18 cellular contexts compared by ENCODE assay signal in genomic region chr7:107951172-107951787, GRCh38. TPM values are rescaled to one million over a fixed set of nuclear protein-coding genes. Genes with fewer than 3 reads are reported as not detected.
DNase-seq lines count a peak whose midpoint lies in the region; ATAC-seq and TF ChIP-seq lines count a peak whose summit lies in the region.
"Had no signal": no experiment of that assay in that cellular context is flagged by ENCODE, and none has a peak within 500 bp of the region (broad histone marks: within the 10 kb centered on the region; RNA-seq: fewer than 3 reads in every experiment).

No MANE protein-coding gene starts in this region.

- POLR2A ChIA-PET in SK-N-SH (lab: Yijun Ruan, JAX), result no interaction called here

- TF ChIP-seq CTCF in SK-N-SH (IDR thresholded peaks at IDR 0.05), result no peak
- no peak for TF ChIP-seq CTCF in endothelial cell (IDR thresholded peaks at IDR 0.05; ENCODE audit: unreplicated experiment)
- TF ChIP-seq CTCF in upper lobe of left lung (IDR thresholded peaks at IDR 0.05), result no peak

- peak overlapping the region; percentile 51 for H3K4me3 Mint-ChIP-seq in endothelial cell (ENCODE audit: unreplicated experiment)
- H3K4me3 Mint-ChIP-seq: activated CD4-positive, alpha-beta T cell treated with anti-CD3 and anti-CD28 coated beads, Interleukin-2, amount 10 ng/mL, durations not matched to agents 7 days and 5 days; activated naive CD4-positive, alpha-beta T cell treated with anti-CD3 and anti-CD28 coated beads, Interleukin-2, amount 10 ng/mL, durations not matched to agents 7 days and 5 days had no signal

- no peak for TF ChIP-seq RAD21 in SK-N-SH (IDR thresholded peaks at IDR 0.05; ENCODE audit: low read length)

- peaks cover 4% of the 10 kb centered on the region; the same call in 1 of the 2 replicates for H4K20me1 ChIP-seq in SK-N-SH (ENCODE audit: insufficient read depth)

- CTCF ChIA-PET in SK-N-SH (lab: Yijun Ruan, JAX), result interaction anchor here (1.2 to 1.5 kb wide), 3 partner anchors 18 to 194 kb away, joined by 3 to 6 read pairs (median 4); no protein-coding TSS in a partner anchor

- TF ChIP-seq POLR2A in upper lobe of left lung (IDR thresholded peaks at IDR 0.05), result no peak

- H3K9me3 ChIP-seq in SK-N-SH, result no peaks in the 10 kb centered on the region
- no peaks in the 10 kb centered on the region for H3K9me3 ChIP-seq in muscle layer of colon (ENCODE audit: low read length)
- H3K9me3 ChIP-seq in upper lobe of left lung, result no peaks in the 10 kb centered on the region
- H3K9me3 ChIP-seq in MG63, result no peaks in the 10 kb centered on the region
- H3K9me3 ChIP-seq: ovary had no signal

- peaks cover 79% of the 10 kb centered on the region for H3K36me3 Mint-ChIP-seq in endothelial cell (ENCODE audit: low read depth, unreplicated experiment)
- H3K36me3 Mint-ChIP-seq: activated naive CD4-positive, alpha-beta T cell treated with anti-CD3 and anti-CD28 coated beads, Interleukin-2, amount 10 ng/mL, durations not matched to agents 7 days and 5 days had no signal

- H3K9ac ChIP-seq in SK-N-SH (no peak overlapping the region), muscle layer of colon (ENCODE audit: low read length) (no peak overlapping the region)

- H3K4me1 ChIP-seq in SK-N-SH (ENCODE audit: control insufficient read depth in 1 of 2, insufficient read depth in 2 of 2, low read depth in 1 of 2, low read length in 1 of 2), result peaks cover 41 to 68% of the 10 kb centered on the region in 2 experiments
- peaks cover 39% of the 10 kb centered on the region for H3K4me1 ChIP-seq in muscle layer of colon (ENCODE audit: insufficient read depth, low read length)
- H3K4me1 ChIP-seq in upper lobe of left lung, result peaks cover 4 to 21% (median 15%) of the 10 kb centered on the region in 4 donors

- no peak for ATAC-seq in SK-N-SH treated with all-trans-retinoic acid at 6 μM for 48 hours
- peak; percentile 7 to 69 for ATAC-seq in upper lobe of left lung (ENCODE audit: low FRiP score in 2 of 2)
- no peak for ATAC-seq in GM21423 (IDR thresholded peaks at IDR 0.05; ENCODE audit: unreplicated experiment)

- H3K4me2 ChIP-seq in SK-N-SH, result peak overlapping the region; percentile 51

- DNase-seq in SK-N-SH, result no peak
- DNase-seq in endothelial cell (ENCODE audit: low spot score), result no peak
- DNase-seq in upper lobe of left lung, result peak; percentile 37 to 52
- DNase-seq in retina, result no peak
- DNase-seq in MG63, result no peak
- DNase-seq: 8988T; activated CD4-positive, alpha-beta T cell treated with anti-CD3 and anti-CD28 coated beads, Interleukin-2, amount 10 ng/mL, durations not matched to agents 7 days and 5 days; activated naive CD4-positive, alpha-beta T cell treated with anti-CD3 and anti-CD28 coated beads, Interleukin-2, amount 10 ng/mL, durations not matched to agents 7 days and 5 days; C1 segment of cervical spinal cord; DMS 273 treated with DMSO at 0.1 percent for 48 hours; foreskin fibroblast; kidney glomerular epithelial cell; NCI-H1436; ovary; stimulated activated CD4-positive, alpha-beta T cell treated with anti-CD3 and anti-CD28 coated beads, Interleukin-4, amount 100 ng/mL, for 1 hour had no signal

- peaks cover 93% of the 10 kb centered on the region for H3F3A ChIP-seq in SK-N-SH (replicated peaks; ENCODE audit: insufficient read depth)

- H3K27me3 ChIP-seq in SK-N-SH (ENCODE audit: insufficient read depth) (no peaks in the 10 kb centered on the region), muscle layer of colon (ENCODE audit: control insufficient read depth in 1 of 2, insufficient read depth in 2 of 2, low read length in 2 of 2) (no peaks in the 10 kb centered on the region), upper lobe of left lung (no peaks in the 10 kb centered on the region), MG63 (no peaks in the 10 kb centered on the region)
- H3K27me3 ChIP-seq: ovary had no signal

- H3K4me1 Mint-ChIP-seq in endothelial cell (ENCODE audit: unreplicated experiment), result peaks cover 20% of the 10 kb centered on the region
- H3K4me1 Mint-ChIP-seq: activated CD4-positive, alpha-beta T cell treated with anti-CD3 and anti-CD28 coated beads, Interleukin-2, amount 10 ng/mL, durations not matched to agents 7 days and 5 days; activated naive CD4-positive, alpha-beta T cell treated with anti-CD3 and anti-CD28 coated beads, Interleukin-2, amount 10 ng/mL, durations not matched to agents 7 days and 5 days had no signal

- H3K4me3 ChIP-seq in SK-N-SH (ENCODE audit: low read depth in 2 of 2, low read length in 1 of 2), result no peak overlapping the region
- H3K4me3 ChIP-seq in muscle layer of colon (ENCODE audit: low read depth in 1 of 2, low read length in 2 of 2), result no peak overlapping the region
- H3K4me3 ChIP-seq in upper lobe of left lung, result no peak overlapping the region
- H3K4me3 ChIP-seq in MG63, result no peak overlapping the region
- H3K4me3 ChIP-seq: ovary had no signal

- peaks cover 3% of the 10 kb centered on the region for H3K27me3 Mint-ChIP-seq in endothelial cell (ENCODE audit: unreplicated experiment)

- no peak for TF ChIP-seq EP300 in SK-N-SH (IDR thresholded peaks at IDR 0.05; ENCODE audit: borderline replicate concordance in 1 of 2, low read depth in 1 of 2, low read length in 1 of 2)
- no peak for TF ChIP-seq EP300 in upper lobe of left lung (IDR thresholded peaks at IDR 0.05)

- no peaks in the 10 kb centered on the region for H3K9me3 Mint-ChIP-seq in endothelial cell (ENCODE audit: unreplicated experiment)
- H3K9me3 Mint-ChIP-seq: activated CD4-positive, alpha-beta T cell treated with anti-CD3 and anti-CD28 coated beads, Interleukin-2, amount 10 ng/mL, durations not matched to agents 7 days and 5 days; activated naive CD4-positive, alpha-beta T cell treated with anti-CD3 and anti-CD28 coated beads, Interleukin-2, amount 10 ng/mL, durations not matched to agents 7 days and 5 days had no signal

- H3K9me2 ChIP-seq in SK-N-SH, result no peaks in the 10 kb centered on the region

- H3K27ac ChIP-seq in SK-N-SH (ENCODE audit: low read depth in 2 of 2, low read length in 1 of 2), result peak overlapping the region; percentile 90 to 93
- H3K27ac ChIP-seq in muscle layer of colon (ENCODE audit: low read depth, low read length), result peak overlapping the region; percentile 49
- peak overlapping the region; percentile 2 to 14 (median 8) for H3K27ac ChIP-seq in upper lobe of left lung
- H3K27ac ChIP-seq: ovary had no signal

- H3K36me3 ChIP-seq in SK-N-SH (replicated peaks in 1 of 2; ENCODE audit: control insufficient read depth in 1 of 2, insufficient read depth in 2 of 2, low read length in 1 of 2) (peaks cover 78% of the 10 kb centered on the region in 2 experiments), muscle layer of colon (ENCODE audit: insufficient read depth, low read length) (peaks cover 57% of the 10 kb centered on the region), upper lobe of left lung (peaks cover 0 to 46% (median 2%) of the 10 kb centered on the region in 4 donors), MG63 (peaks cover 14% of the 10 kb centered on the region)
- H3K36me3 ChIP-seq: ovary had no signal

- no peak overlapping the region for H3K27ac Mint-ChIP-seq in endothelial cell (ENCODE audit: unreplicated experiment)
- H3K27ac Mint-ChIP-seq: activated CD4-positive, alpha-beta T cell treated with anti-CD3 and anti-CD28 coated beads, Interleukin-2, amount 10 ng/mL, durations not matched to agents 7 days and 5 days; activated naive CD4-positive, alpha-beta T cell treated with anti-CD3 and anti-CD28 coated beads, Interleukin-2, amount 10 ng/mL, durations not matched to agents 7 days and 5 days had no signal

- H2AFZ ChIP-seq in SK-N-SH (ENCODE audit: low read depth), result no peak overlapping the region

- WGBS in SK-N-SH (ENCODE audit: low lambda C conversion rate), result 94% methylated on average over 14 of the region's 14 CpGs
- WGBS in upper lobe of left lung, 2 donors, result 73 to 83% methylated on average over 14 of the region's 14 CpGs

- H3K79me2 ChIP-seq in SK-N-SH (ENCODE audit: insufficient read depth), result peaks cover 26% of the 10 kb centered on the region; the same call in 1 of the 2 replicates

TF ChIP-seq in SK-N-SH, 30 proteins besides CTCF, POLR2A, EP300 and RAD21 (continues in another document):
- TF ChIP-seq TAF1 (IDR thresholded peaks at IDR 0.05; ENCODE audit: borderline replicate concordance, low read depth, low read length), result no peak
- no peak for TF ChIP-seq GABPA (IDR thresholded peaks at IDR 0.05; ENCODE audit: low read depth)
- TF ChIP-seq EZH2phosphoT487 (IDR thresholded peaks at IDR 0.05; ENCODE audit: borderline replicate concordance, low read depth), result no peak
- no peak for TF ChIP-seq NRF1 (IDR thresholded peaks at IDR 0.05; ENCODE audit: low read depth, low read length)
- TF ChIP-seq CHD2 (IDR thresholded peaks at IDR 0.05; ENCODE audit: low read length, partially characterized antibody), result no peak
- TF ChIP-seq RFX5 (IDR thresholded peaks at IDR 0.05; ENCODE audit: low read length), result no peak
- no peak for TF ChIP-seq POLR2AphosphoS5 (IDR thresholded peaks at IDR 0.05; ENCODE audit: low read depth, low read length)
- no peak for TF ChIP-seq SMC3 (IDR thresholded peaks at IDR 0.05; ENCODE audit: low read depth, low read length)
- TF ChIP-seq TCF12 (IDR thresholded peaks at IDR 0.05), result no peak
- no peak for TF ChIP-seq RXRA (IDR thresholded peaks at IDR 0.05; ENCODE audit: borderline replicate concordance, low read depth)

TF ChIP-seq in SK-N-SH treated with all-trans-retinoic acid at 6 μM for 48 hours, 23 proteins besides CTCF, POLR2A, EP300 and RAD21:
- TF ChIP-seq, protein P1, sequence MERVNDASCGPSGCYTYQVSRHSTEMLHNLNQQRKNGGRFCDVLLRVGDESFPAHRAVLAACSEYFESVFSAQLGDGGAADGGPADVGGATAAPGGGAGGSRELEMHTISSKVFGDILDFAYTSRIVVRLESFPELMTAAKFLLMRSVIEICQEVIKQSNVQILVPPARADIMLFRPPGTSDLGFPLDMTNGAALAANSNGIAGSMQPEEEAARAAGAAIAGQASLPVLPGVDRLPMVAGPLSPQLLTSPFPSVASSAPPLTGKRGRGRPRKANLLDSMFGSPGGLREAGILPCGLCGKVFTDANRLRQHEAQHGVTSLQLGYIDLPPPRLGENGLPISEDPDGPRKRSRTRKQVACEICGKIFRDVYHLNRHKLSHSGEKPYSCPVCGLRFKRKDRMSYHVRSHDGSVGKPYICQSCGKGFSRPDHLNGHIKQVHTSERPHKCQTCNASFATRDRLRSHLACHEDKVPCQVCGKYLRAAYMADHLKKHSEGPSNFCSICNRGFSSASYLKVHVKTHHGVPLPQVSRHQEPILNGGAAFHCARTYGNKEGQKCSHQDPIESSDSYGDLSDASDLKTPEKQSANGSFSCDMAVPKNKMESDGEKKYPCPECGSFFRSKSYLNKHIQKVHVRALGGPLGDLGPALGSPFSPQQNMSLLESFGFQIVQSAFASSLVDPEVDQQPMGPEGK (CRISPR knock-in tag; IDR thresholded peaks at IDR 0.05; ENCODE audit: borderline replicate concordance), result no peak
- no peak for TF ChIP-seq TOX (CRISPR knock-in tag; IDR thresholded peaks at IDR 0.05; ENCODE audit: borderline replicate concordance)
- TF ChIP-seq ZNF8 (CRISPR knock-in tag; IDR thresholded peaks at IDR 0.05), result no peak
- TF ChIP-seq ISL1 (CRISPR knock-in tag; IDR thresholded peaks at IDR 0.05), result no peak

RNA-seq across cellular contexts. Expression of gene LAMB1, which starts 51.7 kb away (rescaled TPM):
- polyA plus RNA-seq in SK-N-SH (2012; rRNA removed), result 435 and 471 TPM in 2 replicates
- polyA plus RNA-seq in SK-N-SH (2012; cell fraction: cytosol; rRNA removed), result 358 TPM in 2 replicates
- 1,344 and 1,530 TPM in 2 replicates for polyA plus RNA-seq in SK-N-SH (2012; cell fraction: nucleus; rRNA removed)
- total RNA-seq in endothelial cell (ENCODE audit: unreplicated experiment), result 453 TPM
- 100 to 1,000 TPM; 100 to 443 (median 135) TPM for total RNA-seq in upper lobe of left lung
- total RNA-seq in MG63 (2014; rRNA removed; shearing (Covaris generic); ENCODE audit: low replicate concordance), result 18.9 and 22.7 TPM in 2 replicates
- total RNA-seq: activated CD4-positive, alpha-beta T cell treated with anti-CD3 and anti-CD28 coated beads, Interleukin-2, amount 10 ng/mL, durations not matched to agents 7 days and 5 days had no signal

Comparison
In these comparisons a context has a peak if more than half of its experiments do, and no peak if none do; other contexts are left out.
1. DNase-seq: peak in upper lobe of left lung (2 of 2); none in SK-N-SH (single experiment), endothelial cell (single experiment), retina (single experiment) and MG63 (single experiment).
2. H3K27ac ChIP-seq: peak in every context shown above with its lines; median percentile 92 in SK-N-SH; 49 in muscle layer of colon; 8 in upper lobe of left lung.
3. ATAC-seq: peak in upper lobe of left lung (2 of 2); none in SK-N-SH treated with all-trans-retinoic acid at 6 μM for 48 hours (single experiment) and GM21423 (single experiment).